Comparison of ENCODE assay signal across 1 cellular context in genomic region chr2:41727152-41727551, GRCh38.
TF ChIP-seq lines count a peak whose summit lies in the region.

No MANE protein-coding gene starts in this region.

TF ChIP-seq in K562, 482 proteins besides CTCF, POLR2A, EP300 and RAD21 (continued from another document and continues in another):
- TF ChIP-seq REST (CRISPR knock-in tag; IDR thresholded peaks at IDR 0.05; ENCODE audit: low read depth) (no peak), ZNF280B (CRISPR knock-in tag; IDR thresholded peaks at IDR 0.05) (no peak), ZNF217 (CRISPR knock-in tag; IDR thresholded peaks at IDR 0.05) (no peak), HDGF (IDR thresholded peaks at IDR 0.05) (no peak), ZNF584 (CRISPR knock-in tag; IDR thresholded peaks at IDR 0.05; ENCODE audit: low read depth) (no peak), ZNF507 (tag; conservative IDR thresholded peaks at IDR 0.05) (no peak), DNMT1 (IDR thresholded peaks at IDR 0.05) (no peak), ZNF311 (CRISPR knock-in tag; IDR thresholded peaks at IDR 0.05) (no peak), ZNF639 (CRISPR knock-in tag; conservative IDR thresholded peaks at IDR 0.05 in 1 of 2, IDR thresholded peaks at IDR 0.05 in 1 of 2) (peak in 1 of 2 experiments; percentile 57; a peak in 1 of 4 replicates), ZNF165 (CRISPR knock-in tag; IDR thresholded peaks at IDR 0.05; ENCODE audit: borderline replicate concordance) (0 out of 2 replicates have a peak, but pooled peaks have one; percentile 36), ID3 (CRISPR knock-in tag; IDR thresholded peaks at IDR 0.05) (no peak), ID3 (tag; IDR thresholded peaks at IDR 0.05) (no peak), NUFIP1 (IDR thresholded peaks at IDR 0.05; ENCODE audit: partially characterized antibody) (no peak), ZNF77 (CRISPR knock-in tag; IDR thresholded peaks at IDR 0.05) (no peak), NRF1 (conservative IDR thresholded peaks at IDR 0.05 in 1 of 2, IDR thresholded peaks at IDR 0.05 in 1 of 2) (no peak), TEAD2 (tag; IDR thresholded peaks at IDR 0.05) (peak; percentile 44; the same call in 1 of the 2 replicates), MAFF (IDR thresholded peaks at IDR 0.05; ENCODE audit: low read length) (no peak), THAP12 (CRISPR knock-in tag; IDR thresholded peaks at IDR 0.05) (no peak), E2F8 (IDR thresholded peaks at IDR 0.05; ENCODE audit: low read depth, partially characterized antibody) (no peak), ZNF449 (CRISPR knock-in tag; IDR thresholded peaks at IDR 0.05) (peak; percentile 64; the same call in 1 of the 2 replicates), ZBTB7A (IDR thresholded peaks at IDR 0.05; ENCODE audit: borderline replicate concordance, control insufficient read depth, low read depth, low read length) (no peak), BRD9 (IDR thresholded peaks at IDR 0.05; ENCODE audit: low read depth, partially characterized antibody) (no peak), SRSF1 (IDR thresholded peaks at IDR 0.05; ENCODE audit: low read depth, low read length) (no peak), IRF9 (tag; IDR thresholded peaks at IDR 0.05) (peak; percentile 64), EHMT2 (IDR thresholded peaks at IDR 0.05) (no peak), HOXB6 (CRISPR knock-in tag; IDR thresholded peaks at IDR 0.05; ENCODE audit: borderline replicate concordance) (no peak), ETV1 (tag; conservative IDR thresholded peaks at IDR 0.05; ENCODE audit: low read depth) (peak; percentile 40; the same call in 1 of the 2 replicates), SMARCB1 (IDR thresholded peaks at IDR 0.05; ENCODE audit: insufficient read length, low read depth) (no peak), TAF7 (tag; IDR thresholded peaks at IDR 0.05) (peak; percentile 17; the same call in 1 of the 2 replicates), MCM2 (IDR thresholded peaks at IDR 0.05; ENCODE audit: low read depth) (no peak), HMGXB4 (CRISPR knock-in tag; IDR thresholded peaks at IDR 0.05) (no peak), ZBTB34 (CRISPR knock-in tag; IDR thresholded peaks at IDR 0.05) (no peak), FOXO4 (CRISPR knock-in tag; IDR thresholded peaks at IDR 0.05) (no peak), SIX5 (IDR thresholded peaks at IDR 0.05; ENCODE audit: borderline replicate concordance in 1 of 2, insufficient read depth in 1 of 2, low read depth in 1 of 2, low read length in 2 of 2) (no peak)
